Comparison of ENCODE assay signal across 22 cellular contexts in the genomic region with DNA sequence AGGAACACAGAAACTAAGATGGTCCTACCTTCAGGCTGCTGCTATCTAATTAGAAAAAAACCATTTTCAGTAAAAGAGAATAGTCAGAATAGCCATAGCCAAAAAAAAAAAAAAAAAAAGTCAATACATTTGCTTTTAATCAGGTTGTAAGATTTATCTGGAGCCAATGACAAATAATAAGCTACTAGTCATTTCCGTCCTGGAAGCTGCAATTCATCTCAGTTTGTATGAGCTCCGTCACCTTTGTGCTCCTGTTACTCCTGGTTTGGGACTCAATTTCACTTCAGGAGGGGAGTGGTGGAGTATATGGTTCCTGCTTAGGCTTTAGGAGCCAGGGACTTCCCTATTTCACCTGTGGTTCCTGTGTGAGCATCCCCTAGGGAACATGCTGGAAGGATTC.
"Had no signal": no experiment of that assay in that cellular context is flagged by ENCODE, and none has a peak within 500 bp of the region (broad histone marks: within the 10 kb centered on the region; RNA-seq: fewer than 3 reads in every experiment).

No MANE protein-coding gene starts in this region.

- H3K27me3 Mint-ChIP-seq: dendritic cell treated with granulocyte-macrophage colony-stimulating factor and Interleukin-4, amounts not matched to agents 40 ng/mL and 50 ng/mL, for 4 days; type B pancreatic cell had no signal

- H3K4me1 ChIP-seq: stomach had no signal

- H3K36me3 ChIP-seq: adrenal gland, heart left ventricle, stomach, suprapubic skin, WERI-Rb-1 had no signal

- H3K27me3 ChIP-seq: adrenal gland, heart left ventricle, stomach, suprapubic skin had no signal

- H3K36me3 Mint-ChIP-seq: stimulated activated memory B cell treated with anti-CD40 and anti-IgM and Interleukin-4, amounts not matched to agents 10 μg/mL and 1 μg/mL and 100 μg/mL, for 72 hours; type B pancreatic cell had no signal

- H3K9me3 ChIP-seq: adrenal gland, heart left ventricle, suprapubic skin had no signal

- H3K4me3 ChIP-seq: adrenal gland, heart left ventricle, stomach, suprapubic skin had no signal

- H3K27ac ChIP-seq: adrenal gland, heart left ventricle, stomach, suprapubic skin, WERI-Rb-1 had no signal

- H3K4me3 Mint-ChIP-seq: dendritic cell treated with granulocyte-macrophage colony-stimulating factor and Interleukin-4, amounts not matched to agents 40 ng/mL and 50 ng/mL, for 4 days; naive thymus-derived CD4-positive, alpha-beta T cell; neural crest cell; stimulated activated memory B cell treated with anti-CD40 and anti-IgM and Interleukin-4, amounts not matched to agents 10 μg/mL and 1 μg/mL and 100 μg/mL, for 72 hours; type B pancreatic cell had no signal

- DNase-seq: activated gamma-delta T cell treated with Interleukin-2 at 50 U/mL for 16 hours; activated T-cell treated with anti-CD3 and anti-CD28 coated beads, Interleukin-2, amount 50 U/mL, for 1 hour; adrenal gland; cerebellar nuclear complex; effector CD4-positive, alpha-beta T cell; heart left ventricle; left cardiac atrium; naive thymus-derived CD4-positive, alpha-beta T cell; small intestine; stimulated activated CD4-positive, alpha-beta T cell treated with anti-CD3 and anti-CD28 coated beads, Interleukin-2, amount 100 ng/mL, for 24 hours; stomach; T-helper 1 cell; WERI-Rb-1 had no signal

- H3K4me1 Mint-ChIP-seq: naive thymus-derived CD4-positive, alpha-beta T cell; neural crest cell; stimulated activated memory B cell treated with anti-CD40 and anti-IgM and Interleukin-4, amounts not matched to agents 10 μg/mL and 1 μg/mL and 100 μg/mL, for 72 hours had no signal

- H3K27ac Mint-ChIP-seq: activated naive CD4-positive, alpha-beta T cell treated with anti-CD3 and anti-CD28 coated beads, Interleukin-2, amount 50 U/mL, for 72 hours; dendritic cell treated with granulocyte-macrophage colony-stimulating factor and Interleukin-4, amounts not matched to agents 40 ng/mL and 50 ng/mL, for 4 days; naive thymus-derived CD4-positive, alpha-beta T cell; stimulated activated memory B cell treated with anti-CD40 and anti-IgM and Interleukin-4, amounts not matched to agents 10 μg/mL and 1 μg/mL and 100 μg/mL, for 72 hours; type B pancreatic cell had no signal

- FAIRE-seq: endometrium, islet of Langerhans, small intestine, TTC549 had no signal

- H3K9me3 Mint-ChIP-seq: type B pancreatic cell had no signal
